ENCODE assay signal across 29 cellular contexts in the genomic region with DNA sequence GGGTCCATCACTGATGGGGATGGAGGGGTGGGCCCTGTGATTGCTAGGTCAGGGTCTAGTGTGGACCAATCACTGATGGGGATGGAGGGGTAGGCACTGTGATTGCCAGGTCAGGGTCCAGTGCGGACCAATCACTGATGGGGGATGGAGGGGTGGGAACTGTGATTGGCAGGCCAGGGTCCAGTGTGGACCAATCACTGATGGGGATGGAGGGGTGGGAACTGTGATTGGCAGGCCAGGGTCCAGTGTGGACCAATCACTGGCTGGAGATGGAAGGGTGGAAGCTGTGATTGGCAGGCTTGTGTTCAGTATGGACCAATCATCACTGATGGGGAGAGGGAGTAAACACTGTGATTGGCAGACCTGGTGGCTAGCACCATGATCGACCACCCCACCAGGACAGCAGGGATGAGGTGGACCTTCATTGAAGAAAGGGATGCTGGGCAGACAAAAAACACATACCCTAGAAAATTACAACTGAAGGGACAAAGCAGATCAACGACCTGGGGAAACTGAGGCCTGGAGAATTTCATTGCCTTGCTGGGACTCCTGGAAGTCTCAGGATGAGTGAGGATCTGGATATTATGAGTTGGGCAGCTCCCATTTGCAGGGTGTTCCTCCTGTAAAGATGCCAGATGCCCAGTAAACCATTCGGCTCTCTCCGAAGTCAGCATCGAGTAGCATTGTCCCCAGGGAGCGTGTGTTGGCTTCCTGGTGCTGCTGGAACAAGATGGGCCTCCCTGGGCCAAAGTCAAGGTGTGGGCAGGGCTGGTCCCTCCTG. TPM values are rescaled to one million over a fixed set of nuclear protein-coding genes. Genes with fewer than 3 reads are reported as not detected.
DNase-seq lines count a peak whose midpoint lies in the region; ATAC-seq, FAIRE-seq and TF ChIP-seq lines count a peak whose summit lies in the region.
"Had no signal": no experiment of that assay in that cellular context is flagged by ENCODE, and none has a peak within 500 bp of the region (broad histone marks: within the 10 kb centered on the region; RNA-seq: fewer than 3 reads in every experiment).

No MANE protein-coding gene starts in this region.

- TF ChIP-seq CTCF in HEK293 (tag by site-specific recombination; IDR thresholded peaks at IDR 0.05) (no peak), WTC11 (IDR thresholded peaks at IDR 0.05) (no peak), D721Med (IDR thresholded peaks at IDR 0.05; ENCODE audit: insufficient read depth, missing control alignments) (no peak)

- no peak overlapping the region for H3K4me3 Mint-ChIP-seq in WTC11
- H3K4me3 Mint-ChIP-seq: activated CD8-positive, alpha-beta T cell treated with anti-CD3 and anti-CD28 coated beads for 36 hours; activated naive CD8-positive, alpha-beta T cell treated with anti-CD3 and anti-CD28 coated beads, Interleukin-2, amount 50 U/mL, for 24 hours had no signal

- H4K20me1 ChIP-seq in BLaER1, result no peaks in the 10 kb centered on the region

- peak overlapping the region; percentile 30; the same call in 1 of the 2 replicates for H3K4me2 ChIP-seq in BLaER1
- no peak overlapping the region for H3K4me2 ChIP-seq in neuronal stem cell (ENCODE audit: insufficient read depth, low read length, poor library complexity, severe bottlenecking)
- H3K4me2 ChIP-seq: smooth muscle cell had no signal

- POLR2A ChIA-PET in HEK293 (lab: Yijun Ruan, JAX) (interaction anchor here (0.6 kb wide), 1 partner anchor 1440 kb away, joined by 5 read pairs; no protein-coding TSS in a partner anchor), WTC11 (lab: Charles Lee) (no interaction called here)

- no peaks in the 10 kb centered on the region for H3K79me1 ChIP-seq in neuronal stem cell (ENCODE audit: low read depth, low read length)

- no peak overlapping the region for H2BK5ac ChIP-seq in neuronal stem cell (ENCODE audit: low read length)

- H3K27ac ChIP-seq in BLaER1 (no peak overlapping the region), HEK293 (ENCODE audit: extremely low read depth, low read depth, low read length) (no peak overlapping the region), neuronal stem cell (replicated peaks; ENCODE audit: low read length) (no peak overlapping the region)
- H3K27ac ChIP-seq: body of pancreas, SJCRH30, transverse colon had no signal

- peaks cover 47% of the 10 kb centered on the region for H3K9me3 ChIP-seq in BLaER1
- H3K9me3 ChIP-seq in HEK293 (ENCODE audit: control insufficient read depth, insufficient read depth, low read depth, low read length), result no peaks in the 10 kb centered on the region
- H3K9me3 ChIP-seq in neuronal stem cell (replicated peaks in 1 of 2; ENCODE audit: control insufficient read depth in 2 of 2, insufficient read depth in 1 of 2, low read depth in 1 of 2, low read length in 2 of 2), result peaks cover 0 to 3% of the 10 kb centered on the region in 2 donors
- H3K9me3 ChIP-seq: SJCRH30 had no signal

- ATAC-seq in WTC11, result peak; percentile 51
- no peak for ATAC-seq in GM19395 (IDR thresholded peaks at IDR 0.05; ENCODE audit: unreplicated experiment)
- ATAC-seq: activated CD8-positive, alpha-beta T cell treated with anti-CD3 and anti-CD28 coated beads for 36 hours; activated naive CD8-positive, alpha-beta T cell treated with anti-CD3 and anti-CD28 coated beads, Interleukin-2, amount 50 U/mL, for 24 hours; body of pancreas; left ventricle myocardium superior had no signal

- WGBS in neuronal stem cell (ENCODE audit: extremely low coverage in 2 of 2, insufficient read length in 2 of 2, insufficient replicate concordance in 1 of 2), 2 donors, result no CpG with 5 or more reads among the region's 7 CpGs

- peaks cover 8% of the 10 kb centered on the region for H3K4me1 ChIP-seq in BLaER1
- H3K4me1 ChIP-seq in HEK293 (ENCODE audit: control insufficient read depth, insufficient read depth, low read length), result no peaks in the 10 kb centered on the region
- H3K4me1 ChIP-seq in neuronal stem cell (ENCODE audit: control insufficient read depth in 2 of 2, insufficient read depth in 1 of 2, low read depth in 1 of 2, low read length in 2 of 2), result no peaks in the 10 kb centered on the region
- H3K4me1 ChIP-seq: body of pancreas, Caco-2, SJCRH30, transverse colon had no signal

- H4K8ac ChIP-seq in neuronal stem cell (ENCODE audit: low read depth, low read length), result no peak overlapping the region

- DNase-seq in WTC11 (ENCODE audit: low spot score) (no peak), neuronal stem cell (ENCODE audit: low spot score) (no peak), D721Med (ENCODE audit: insufficient read length, low spot score) (no peak), putamen (ENCODE audit: low spot score) (no peak)
- DNase-seq: activated CD8-positive, alpha-beta T cell treated with anti-CD3 and anti-CD28 coated beads for 36 hours; activated naive CD8-positive, alpha-beta T cell treated with anti-CD3 and anti-CD28 coated beads, Interleukin-2, amount 50 U/mL, for 24 hours; body of pancreas; C1 segment of cervical spinal cord; Caco-2; DND-41; left ventricle myocardium superior; NCI-H1092; NCI-H1694 treated with DMSO at 0.1 percent for 48 hours; NCI-H526 treated with DMSO at 0.1 percent for 48 hours; retina; SJCRH30; stimulated activated CD4-positive, alpha-beta T cell treated with anti-CD3 and anti-CD28 coated beads, Interleukin-1b, Interleukin-23, amount 100 ng/mL, for 48 hours; stimulated activated CD8-positive, alpha-beta memory T cell treated with anti-CD3 and anti-CD28 coated beads, Interleukin-4, amount 100 ng/mL, for 48 hours; transverse colon had no signal

- H3K9me3 Mint-ChIP-seq in WTC11, result peaks cover 32% of the 10 kb centered on the region

- no peak overlapping the region for H2AFZ ChIP-seq in neuronal stem cell (ENCODE audit: low read length)

- H3K4ac ChIP-seq in neuronal stem cell (ENCODE audit: low read length), result no peak overlapping the region

- H3K36me3 ChIP-seq in BLaER1, result no peaks in the 10 kb centered on the region
- no peaks in the 10 kb centered on the region for H3K36me3 ChIP-seq in HEK293 (ENCODE audit: control insufficient read depth in 2 of 2, insufficient read depth in 1 of 2, low read length in 2 of 2)
- no peaks in the 10 kb centered on the region for H3K36me3 ChIP-seq in neuronal stem cell (replicated peaks in 1 of 2; ENCODE audit: control insufficient read depth in 2 of 2, insufficient read depth in 2 of 2, low read length in 2 of 2)
- H3K36me3 ChIP-seq: SJCRH30, transverse colon had no signal

- no peak overlapping the region for H2BK12ac ChIP-seq in neuronal stem cell (ENCODE audit: low read length)

- no peak overlapping the region for H2BK120ac ChIP-seq in neuronal stem cell (ENCODE audit: low read depth, low read length)

- peaks cover 14% of the 10 kb centered on the region for H3K27me3 Mint-ChIP-seq in WTC11 (ENCODE audit: low read depth)

- H3K27me3 ChIP-seq in BLaER1, result no peaks in the 10 kb centered on the region
- H3K27me3 ChIP-seq in neuronal stem cell (ENCODE audit: control insufficient read depth in 3 of 3, insufficient read depth in 3 of 3, low read depth in 1 of 3, low read length in 3 of 3), result peaks cover 0 to 3% (median 2%) of the 10 kb centered on the region in 3 experiments
- H3K27me3 ChIP-seq: body of pancreas had no signal

- peaks cover 11% of the 10 kb centered on the region for H3K36me3 Mint-ChIP-seq in WTC11

- H4K91ac ChIP-seq in neuronal stem cell (ENCODE audit: low read depth, low read length, poor library complexity), result no peak overlapping the region

- H3K18ac ChIP-seq in neuronal stem cell (ENCODE audit: low read length), result no peak overlapping the region

- H3K4me1 Mint-ChIP-seq in WTC11, result no peaks in the 10 kb centered on the region
- H3K4me1 Mint-ChIP-seq: activated naive CD8-positive, alpha-beta T cell treated with anti-CD3 and anti-CD28 coated beads, Interleukin-2, amount 50 U/mL, for 24 hours had no signal

- no peak overlapping the region for H2AK5ac ChIP-seq in neuronal stem cell (ENCODE audit: low read depth, low read length)

- no peak overlapping the region for H2BK15ac ChIP-seq in neuronal stem cell (ENCODE audit: low read length)

- H3K4me3 ChIP-seq in BLaER1, result no peak overlapping the region
- H3K4me3 ChIP-seq in HEK293 (ENCODE audit: low read depth, low read length), result no peak overlapping the region
- no peak overlapping the region for H3K4me3 ChIP-seq in neuronal stem cell (ENCODE audit: low read length in 2 of 2)
- H3K4me3 ChIP-seq: body of pancreas, SJCRH30, smooth muscle cell, transverse colon had no signal

- H3K27ac Mint-ChIP-seq in WTC11, result no peak overlapping the region
- H3K27ac Mint-ChIP-seq: activated CD8-positive, alpha-beta T cell treated with anti-CD3 and anti-CD28 coated beads for 36 hours; activated naive CD8-positive, alpha-beta T cell treated with anti-CD3 and anti-CD28 coated beads, Interleukin-2, amount 50 U/mL, for 24 hours had no signal

- peak overlapping the region; percentile 38 for H3K14ac ChIP-seq in neuronal stem cell (ENCODE audit: low read length)

- CTCF ChIA-PET in HEK293 (lab: Yijun Ruan, JAX) (no interaction called here), WTC11 (lab: Charles Lee) (no interaction called here)

- H3K23ac ChIP-seq in neuronal stem cell (ENCODE audit: low read depth, low read length, poor library complexity), result no peak overlapping the region

- no peak for FAIRE-seq in D721Med (lab: Jason Lieb, UNC)
- FAIRE-seq: endothelial cell of umbilical vein, islet of Langerhans, RCC 7860, TTC549 had no signal

- no peak overlapping the region for H3K9ac ChIP-seq in BLaER1
- H3K9ac ChIP-seq in neuronal stem cell (ENCODE audit: low read depth, low read length, poor library complexity), result no peak overlapping the region

TF ChIP-seq in HEK293, 187 proteins besides CTCF, POLR2A, EP300 and RAD21 (continues in another document):
- TF ChIP-seq GLI2 (tag by site-specific recombination; IDR thresholded peaks at IDR 0.05; ENCODE audit: borderline replicate concordance, low read depth), result no peak

TF ChIP-seq in WTC11, 78 proteins besides CTCF, POLR2A, EP300 and RAD21 (continues in another document):
- TF ChIP-seq TCF7 (CRISPR knock-in tag; IDR thresholded peaks at IDR 0.05; ENCODE audit: low read depth), result no peak
- TF ChIP-seq NR1H2 (CRISPR knock-in tag; IDR thresholded peaks at IDR 0.05), result no peak
- TF ChIP-seq NFYB (CRISPR knock-in tag; conservative IDR thresholded peaks at IDR 0.05; ENCODE audit: low read depth), result peak; percentile 69

RNA-seq across cellular contexts. Expression of a gene that starts 15.5 kb away (rescaled TPM):
- total RNA-seq in WTC11 (2021), result 0.37 to 0.57 TPM (median 0.55 TPM) in 3 replicates
- 0.04 TPM for polyA plus RNA-seq in neuronal stem cell (2013, experiment 1 of 2)
- polyA plus RNA-seq in neuronal stem cell (2013, experiment 2 of 2), result 0.03 TPM
- total RNA-seq: activated CD8-positive, alpha-beta T cell treated with anti-CD3 and anti-CD28 coated beads for 36 hours; body of pancreas; endothelial cell of umbilical vein; left ventricle myocardium superior; smooth muscle cell; T-helper 1 cell treated with Interleukin-12 subunit alpha and Interleukin-12 subunit beta and Interleukin-4 antibody, amounts not matched to agents 30 ng/mL and 1 ng/mL, for 36 hours had no signal
- polyA plus RNA-seq: AG04450, endothelial cell of umbilical vein had no signal

RNA-seq across cellular contexts. Expression of a gene that starts 47.0 kb away (rescaled TPM):
- 94.6 to 117 TPM (median 95.8 TPM) in 3 replicates for total RNA-seq in WTC11 (2021)
- 32.8 TPM for polyA plus RNA-seq in neuronal stem cell (2013, experiment 1 of 2)
- 31.5 TPM for polyA plus RNA-seq in neuronal stem cell (2013, experiment 2 of 2)

RNA-seq across cellular contexts. Expression of a gene that starts 47.1 kb away (rescaled TPM):
- 245 to 250 TPM (median 248 TPM) in 3 replicates for total RNA-seq in WTC11 (2021)
- 368 TPM for polyA plus RNA-seq in neuronal stem cell (2013, experiment 1 of 2)
- 371 TPM for polyA plus RNA-seq in neuronal stem cell (2013, experiment 2 of 2)

RNA-seq across cellular contexts. Expression of a gene that starts 51.9 kb away (rescaled TPM):
- 296 to 342 TPM (median 309 TPM) in 3 replicates for total RNA-seq in WTC11 (2021)
- 75.3 TPM for polyA plus RNA-seq in neuronal stem cell (2013, experiment 1 of 2)
- 72.7 TPM for polyA plus RNA-seq in neuronal stem cell (2013, experiment 2 of 2)
